Comparison of ENCODE assay signal across 1 cellular context in the genomic region with DNA sequence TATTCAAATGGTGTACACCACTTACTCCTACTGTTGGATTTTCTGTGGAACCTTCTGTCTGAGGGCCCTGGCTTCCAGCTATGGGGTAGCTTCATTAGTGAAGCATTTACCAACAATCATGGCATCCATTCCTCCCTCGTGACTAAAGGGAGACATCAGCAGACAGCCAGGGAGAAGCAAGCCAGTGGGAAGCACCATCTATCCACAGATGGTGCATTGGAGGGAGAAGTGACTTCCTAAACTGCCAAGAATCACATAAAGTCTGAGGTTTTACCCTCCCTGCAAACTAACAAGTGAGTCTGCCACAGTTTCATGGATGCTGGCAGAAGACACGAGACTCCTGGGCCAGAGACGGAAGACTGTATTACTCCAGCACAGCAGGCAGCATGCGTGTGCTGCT.
TF ChIP-seq lines count a peak whose summit lies in the region.

No MANE protein-coding gene starts in this region.

TF ChIP-seq in IMR-90, 13 proteins besides CTCF, POLR2A, EP300 and RAD21:
- no peak for TF ChIP-seq NFE2L2 (IDR thresholded peaks at IDR 0.05; ENCODE audit: low read depth, low read length)
- TF ChIP-seq MXI1 (IDR thresholded peaks at IDR 0.05; ENCODE audit: borderline replicate concordance, low read depth, low read length) = no peak
- TF ChIP-seq BHLHE40 (IDR thresholded peaks at IDR 0.05; ENCODE audit: low read depth, low read length) = no peak
- TF ChIP-seq CEBPB (IDR thresholded peaks at IDR 0.05; ENCODE audit: low read depth, low read length) = no peak
- TF ChIP-seq CHD1 (IDR thresholded peaks at IDR 0.05; ENCODE audit: low read depth, low read length) = no peak
- no peak for TF ChIP-seq MAZ (IDR thresholded peaks at IDR 0.05; ENCODE audit: borderline replicate concordance, low read depth, low read length)
- no peak for TF ChIP-seq MAFK (IDR thresholded peaks at IDR 0.05; ENCODE audit: low read depth, low read length)
- TF ChIP-seq, protein P1, sequence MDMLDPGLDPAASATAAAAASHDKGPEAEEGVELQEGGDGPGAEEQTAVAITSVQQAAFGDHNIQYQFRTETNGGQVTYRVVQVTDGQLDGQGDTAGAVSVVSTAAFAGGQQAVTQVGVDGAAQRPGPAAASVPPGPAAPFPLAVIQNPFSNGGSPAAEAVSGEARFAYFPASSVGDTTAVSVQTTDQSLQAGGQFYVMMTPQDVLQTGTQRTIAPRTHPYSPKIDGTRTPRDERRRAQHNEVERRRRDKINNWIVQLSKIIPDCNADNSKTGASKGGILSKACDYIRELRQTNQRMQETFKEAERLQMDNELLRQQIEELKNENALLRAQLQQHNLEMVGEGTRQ (IDR thresholded peaks at IDR 0.05; ENCODE audit: low read depth, low read length) = no peak
- TF ChIP-seq FOS (IDR thresholded peaks at IDR 0.05; ENCODE audit: low read depth, low read length) = no peak
- no peak for TF ChIP-seq ELK1 (IDR thresholded peaks at IDR 0.05; ENCODE audit: borderline replicate concordance, low read depth, low read length)
- no peak for TF ChIP-seq SMC3 (IDR thresholded peaks at IDR 0.05; ENCODE audit: low read depth, low read length)
TF ChIP-seq in IMR-90: peak in this region for 0.
